In genomic region chr4:84503495-84504437, GRCh38 we compare ENCODE assay signal across 8 cellular contexts. TPM values are rescaled to one million over a fixed set of nuclear protein-coding genes. Genes with fewer than 3 reads are reported as not detected.
DNase-seq lines count a peak whose midpoint lies in the region; ATAC-seq and TF ChIP-seq lines count a peak whose summit lies in the region.

No MANE protein-coding gene starts in this region.

- no peaks in the 10 kb centered on the region for H3K9me2 ChIP-seq in hepatocyte (replicated peaks; ENCODE audit: insufficient read depth)

- H3K9me3 ChIP-seq in hepatocyte (ENCODE audit: low read depth), result no peaks in the 10 kb centered on the region

- peaks cover 89% of the 10 kb centered on the region for H3K27me3 ChIP-seq in hepatocyte

- ATAC-seq in GM19397 (IDR thresholded peaks at IDR 0.05; ENCODE audit: unreplicated experiment) (peak; percentile 84), HG03432 (IDR thresholded peaks at IDR 0.05; ENCODE audit: unreplicated experiment) (peak; percentile 87)

- no peak overlapping the region for H3K27ac ChIP-seq in hepatocyte

- DNase-seq in DMS53 treated with DMSO at 0.1 percent for 48 hours (lab: John Stamatoyannopoulos, UW; ENCODE audit: unreplicated experiment) (peak; percentile 41), NCI-H446 treated with DMSO at 0.1 percent for 48 hours (lab: John Stamatoyannopoulos, UW) (peak; percentile 12), amniotic epithelial cell (ENCODE audit: low read depth) (peak; percentile 70), hepatocyte (ENCODE audit: low spot score) (peak; percentile 87), stromal cell of bone marrow (ENCODE audit: low read depth) (peak; percentile 52)
- no peak for DNase-seq in effector CD8-positive, alpha-beta T cell (lab: John Stamatoyannopoulos, UW)

- peak; percentile 87 for TF ChIP-seq CTCF in hepatocyte (IDR thresholded peaks at IDR 0.05; ENCODE audit: poor library complexity)

- no peak overlapping the region for H2AFZ ChIP-seq in hepatocyte

- H3K79me2 ChIP-seq in hepatocyte, result no peaks in the 10 kb centered on the region

- 10% methylated on average over 19 of the region's 19 CpGs for WGBS in hepatocyte (ENCODE audit: low lambda C conversion rate, missing lambda C conversion rate)

- no peaks in the 10 kb centered on the region for H4K20me1 ChIP-seq in hepatocyte (ENCODE audit: insufficient read depth, poor library complexity, severe bottlenecking)

- no peaks in the 10 kb centered on the region for H3K36me3 ChIP-seq in hepatocyte (replicated peaks; ENCODE audit: insufficient read depth, low read depth)

- H3K4me2 ChIP-seq in hepatocyte, result no peak overlapping the region

- no peak overlapping the region for H3K4me3 ChIP-seq in hepatocyte

- peaks cover 5% of the 10 kb centered on the region for H3K4me1 ChIP-seq in hepatocyte (ENCODE audit: insufficient read depth)

RNA-seq across cellular contexts. Expression of gene NKX6-1, which starts 4.7 kb away (rescaled TPM):
- total RNA-seq in hepatocyte, result not detected in 2 replicates
- not detected in 2 replicates for polyA plus RNA-seq in hepatocyte
